ENCODE assay signal across 8 cellular contexts in the genomic region with DNA sequence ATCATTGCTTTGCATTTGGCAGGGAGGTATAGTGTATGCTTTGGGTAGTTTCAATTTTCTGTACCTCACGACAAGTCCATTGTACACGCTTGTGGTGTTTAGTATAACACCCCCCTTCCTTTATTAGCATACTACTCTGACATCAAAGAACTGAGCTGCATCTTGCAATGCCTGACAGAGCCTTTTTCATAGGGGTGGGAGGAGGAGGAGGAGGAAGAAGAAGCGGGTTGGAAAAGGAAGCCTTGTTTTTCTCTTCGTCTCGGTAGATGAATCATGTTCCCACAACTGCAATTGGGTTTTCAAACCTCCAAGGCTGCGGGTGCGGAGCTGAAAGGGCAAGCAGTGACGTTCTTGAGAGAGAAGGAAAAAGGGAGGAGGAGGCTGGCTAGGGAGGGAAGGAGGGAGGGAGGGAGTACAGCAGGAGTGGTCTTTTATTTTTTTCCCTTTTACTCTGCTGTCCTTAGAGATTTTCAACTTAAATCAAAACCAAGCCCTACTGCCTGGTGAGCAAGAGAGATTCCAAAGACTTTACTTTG.
DNase-seq lines count a peak whose midpoint lies in the region; ATAC-seq lines count a peak whose summit lies in the region.

No MANE protein-coding gene starts in this region.

- POLR2A ChIA-PET in naive thymus-derived CD8-positive, alpha-beta T cell (lab: Charles Lee) = interaction anchor here (0.6 kb wide), 1 partner anchor 97 kb away, joined by 3 read pairs; no protein-coding TSS in a partner anchor

- H3K27me3 Mint-ChIP-seq in activated CD8-positive, alpha-beta memory T cell treated with anti-CD3 and anti-CD28 coated beads, Interleukin-2, amount 10 ng/mL, durations not matched to agents 7 days and 5 days = no peaks in the 10 kb centered on the region
- no peaks in the 10 kb centered on the region for H3K27me3 Mint-ChIP-seq in naive thymus-derived CD8-positive, alpha-beta T cell
- no peaks in the 10 kb centered on the region for H3K27me3 Mint-ChIP-seq in stimulated activated memory B cell treated with anti-CD40 and anti-IgM and Interleukin-4, amounts not matched to agents 10 μg/mL and 1 μg/mL and 100 μg/mL, for 72 hours

- CTCF ChIA-PET in activated CD8-positive, alpha-beta memory T cell treated with anti-CD3 and anti-CD28 coated beads, Interleukin-2, amount 10 ng/mL, durations not matched to agents 7 days and 5 days (lab: Charles Lee) = interaction anchor here (0.9 to 1.6 kb wide), 9 partner anchors 12 to 329 kb away, joined by 3 to 4 read pairs (median 3); no protein-coding TSS in a partner anchor

- no peak overlapping the region for H3K4me3 Mint-ChIP-seq in activated CD8-positive, alpha-beta memory T cell treated with anti-CD3 and anti-CD28 coated beads, Interleukin-2, amount 10 ng/mL, durations not matched to agents 7 days and 5 days
- H3K4me3 Mint-ChIP-seq in naive thymus-derived CD8-positive, alpha-beta T cell = no peak overlapping the region
- no peak overlapping the region for H3K4me3 Mint-ChIP-seq in stimulated activated memory B cell treated with anti-CD40 and anti-IgM and Interleukin-4, amounts not matched to agents 10 μg/mL and 1 μg/mL and 100 μg/mL, for 72 hours

- H3K9me3 Mint-ChIP-seq in activated CD8-positive, alpha-beta memory T cell treated with anti-CD3 and anti-CD28 coated beads, Interleukin-2, amount 10 ng/mL, durations not matched to agents 7 days and 5 days (ENCODE audit: low read depth) = no peaks in the 10 kb centered on the region
- H3K9me3 Mint-ChIP-seq in naive thymus-derived CD8-positive, alpha-beta T cell = no peaks in the 10 kb centered on the region
- no peaks in the 10 kb centered on the region for H3K9me3 Mint-ChIP-seq in stimulated activated memory B cell treated with anti-CD40 and anti-IgM and Interleukin-4, amounts not matched to agents 10 μg/mL and 1 μg/mL and 100 μg/mL, for 72 hours

- DNase-seq in HT1080 (ENCODE audit: low read depth) (peak; percentile 98), DMS 273 (lab: John Stamatoyannopoulos, UW; ENCODE audit: unreplicated experiment) (no peak)
- DNase-seq in activated CD8-positive, alpha-beta memory T cell treated with anti-CD3 and anti-CD28 coated beads, Interleukin-2, amount 10 ng/mL, durations not matched to agents 7 days and 5 days = peak; percentile 67
- peak in 6 of 10 donors; percentile 2 to 28 (median 14) for DNase-seq in naive thymus-derived CD8-positive, alpha-beta T cell
- DNase-seq in effector CD8-positive, alpha-beta T cell (lab: John Stamatoyannopoulos, UW) = no peak

- H3K36me3 Mint-ChIP-seq in activated CD8-positive, alpha-beta memory T cell treated with anti-CD3 and anti-CD28 coated beads, Interleukin-2, amount 10 ng/mL, durations not matched to agents 7 days and 5 days = peaks cover 13% of the 10 kb centered on the region
- H3K36me3 Mint-ChIP-seq in naive thymus-derived CD8-positive, alpha-beta T cell = peaks cover 0 to 5% (median 0%) of the 10 kb centered on the region in 3 donors
- H3K36me3 Mint-ChIP-seq in stimulated activated memory B cell treated with anti-CD40 and anti-IgM and Interleukin-4, amounts not matched to agents 10 μg/mL and 1 μg/mL and 100 μg/mL, for 72 hours = peaks cover 6% of the 10 kb centered on the region

- no peak overlapping the region for H3K27ac Mint-ChIP-seq in activated CD8-positive, alpha-beta memory T cell treated with anti-CD3 and anti-CD28 coated beads, Interleukin-2, amount 10 ng/mL, durations not matched to agents 7 days and 5 days
- no peak overlapping the region for H3K27ac Mint-ChIP-seq in naive thymus-derived CD8-positive, alpha-beta T cell
- H3K27ac Mint-ChIP-seq in stimulated activated memory B cell treated with anti-CD40 and anti-IgM and Interleukin-4, amounts not matched to agents 10 μg/mL and 1 μg/mL and 100 μg/mL, for 72 hours = no peak overlapping the region

- ATAC-seq in GM19023 (IDR thresholded peaks at IDR 0.05; ENCODE audit: unreplicated experiment) (peak; percentile 66), esophagus mucosa (peak; percentile 69)
- peak; percentile 78 for ATAC-seq in activated CD8-positive, alpha-beta memory T cell treated with anti-CD3 and anti-CD28 coated beads, Interleukin-2, amount 10 ng/mL, durations not matched to agents 7 days and 5 days
- peak; percentile 80 to 87 for ATAC-seq in naive thymus-derived CD8-positive, alpha-beta T cell
- peak; percentile 69 for ATAC-seq in stimulated activated memory B cell treated with anti-CD40 and anti-IgM and Interleukin-4, amounts not matched to agents 10 μg/mL and 1 μg/mL and 100 μg/mL, for 72 hours

- H3K4me1 Mint-ChIP-seq in activated CD8-positive, alpha-beta memory T cell treated with anti-CD3 and anti-CD28 coated beads, Interleukin-2, amount 10 ng/mL, durations not matched to agents 7 days and 5 days = peaks cover 35% of the 10 kb centered on the region
- peaks cover 18 to 38% (median 29%) of the 10 kb centered on the region in 4 donors for H3K4me1 Mint-ChIP-seq in naive thymus-derived CD8-positive, alpha-beta T cell
- peaks cover 36% of the 10 kb centered on the region for H3K4me1 Mint-ChIP-seq in stimulated activated memory B cell treated with anti-CD40 and anti-IgM and Interleukin-4, amounts not matched to agents 10 μg/mL and 1 μg/mL and 100 μg/mL, for 72 hours

Comparison
In these comparisons a context has a peak if more than half of its experiments do, and no peak if none do; other contexts are left out.
1. DNase-seq: peak in HT1080 (single experiment), activated CD8-positive, alpha-beta memory T cell treated with anti-CD3 and anti-CD28 coated beads, Interleukin-2, amount 10 ng/mL, durations not matched to agents 7 days and 5 days (single experiment) and naive thymus-derived CD8-positive, alpha-beta T cell (6 of 10); none in DMS 273 (single experiment) and effector CD8-positive, alpha-beta T cell (single experiment).
2. Peak in every context shown above with its lines, with median percentiles within 50 percentile points of each other: ATAC-seq.